In genomic region chr16:89418352-89418751, GRCh38 we compare ENCODE assay signal across 19 cellular contexts.
A peak's percentile ranks its signal among the peaks of the same experiment; 100 is the strongest.
DNase-seq lines count a peak whose midpoint lies in the region; ATAC-seq, FAIRE-seq and TF ChIP-seq lines count a peak whose summit lies in the region.
"Had no signal": no experiment of that assay in that cellular context is flagged by ENCODE, and none has a peak within 500 bp of the region (broad histone marks: within the 10 kb centered on the region; RNA-seq: fewer than 3 reads in every experiment).

No MANE protein-coding gene starts in this region.

- H3K4me2 ChIP-seq in hepatocyte = no peak overlapping the region

- H3K27ac Mint-ChIP-seq in activated CD4-positive, alpha-beta T cell treated with anti-CD3 and anti-CD28 coated beads, Interleukin-2, amount 10 ng/mL, durations not matched to agents 24 days and 14 days = peak overlapping the region; percentile 52
- H3K27ac Mint-ChIP-seq in WTC11 = peak overlapping the region; percentile 92

- H3K4me3 ChIP-seq in hepatocyte (no peak overlapping the region), small intestine (ENCODE audit: low read depth in 1 of 2, low read length in 2 of 2) (no peak overlapping the region), SJCRH30 (no peak overlapping the region)

- no peaks in the 10 kb centered on the region for H3K27me3 Mint-ChIP-seq in activated CD4-positive, alpha-beta T cell treated with anti-CD3 and anti-CD28 coated beads, Interleukin-2, amount 10 ng/mL, durations not matched to agents 24 days and 14 days
- H3K27me3 Mint-ChIP-seq in WTC11 (ENCODE audit: low read depth) = no peaks in the 10 kb centered on the region

- no peaks in the 10 kb centered on the region for H3K9me3 ChIP-seq in hepatocyte (ENCODE audit: low read depth)
- H3K9me3 ChIP-seq in small intestine (ENCODE audit: control insufficient read depth, low read depth) = no peaks in the 10 kb centered on the region
- no peaks in the 10 kb centered on the region for H3K9me3 ChIP-seq in SJCRH30 (replicated peaks)

- peaks cover 30% of the 10 kb centered on the region for H3K36me3 Mint-ChIP-seq in activated CD4-positive, alpha-beta T cell treated with anti-CD3 and anti-CD28 coated beads, Interleukin-2, amount 10 ng/mL, durations not matched to agents 24 days and 14 days (ENCODE audit: low read depth)
- H3K36me3 Mint-ChIP-seq in WTC11 = peaks cover 10% of the 10 kb centered on the region

- POLR2A ChIA-PET in WTC11 (lab: Charles Lee) = no interaction called here

- H3K27me3 ChIP-seq in hepatocyte (no peaks in the 10 kb centered on the region), small intestine (ENCODE audit: control insufficient read depth in 2 of 2, insufficient read depth in 2 of 2, low read length in 2 of 2) (no peaks in the 10 kb centered on the region), SJCRH30 (no peaks in the 10 kb centered on the region)

- H3K9me3 Mint-ChIP-seq in activated CD4-positive, alpha-beta T cell treated with anti-CD3 and anti-CD28 coated beads, Interleukin-2, amount 10 ng/mL, durations not matched to agents 24 days and 14 days = no peaks in the 10 kb centered on the region
- H3K9me3 Mint-ChIP-seq in WTC11 = no peaks in the 10 kb centered on the region

- no peak for TF ChIP-seq CTCF in WTC11 (IDR thresholded peaks at IDR 0.05)
- TF ChIP-seq CTCF in hepatocyte (IDR thresholded peaks at IDR 0.05; ENCODE audit: poor library complexity) = no peak

- no peak for ATAC-seq in WTC11

- CTCF ChIA-PET in WTC11 (lab: Charles Lee) = interaction anchor here (1.0 kb wide), 1 partner anchor 8 kb away, joined by 4 read pairs; no protein-coding TSS in a partner anchor

- peaks cover 94% of the 10 kb centered on the region for H4K20me1 ChIP-seq in hepatocyte (ENCODE audit: insufficient read depth, poor library complexity, severe bottlenecking)

- H3K27ac ChIP-seq in hepatocyte = peak overlapping the region; percentile 83
- peak overlapping the region in 1 of 2 donors; percentile 12 for H3K27ac ChIP-seq in small intestine (ENCODE audit: low read depth in 1 of 2, low read length in 1 of 2)
- H3K27ac ChIP-seq in SJCRH30 = no peak overlapping the region

- no peak for DNase-seq in activated CD4-positive, alpha-beta T cell treated with anti-CD3 and anti-CD28 coated beads, Interleukin-2, amount 10 ng/mL, durations not matched to agents 24 days and 14 days
- DNase-seq in activated CD4-positive, alpha-beta T cell treated with anti-CD3 and anti-CD28 coated beads for 4 hours = no peak
- DNase-seq in WTC11 (ENCODE audit: low spot score) (no peak), hepatocyte (ENCODE audit: low spot score) (no peak), small intestine (peak; percentile 25), SJCRH30 (no peak), Ammon's horn (ENCODE audit: low spot score) (no peak), HuH-7.5 (ENCODE audit: low spot score) (no peak)
- DNase-seq: 8988T, C1 segment of cervical spinal cord, DMS53, Karpas-422, NCI-H1105 treated with DMSO at 0.1 percent for 48 hours, NCI-H187 treated with DMSO at 0.1 percent for 48 hours, NCI-H2171 treated with DMSO at 0.1 percent for 48 hours, NCI-H510A, SIG-M5 had no signal

- peaks cover 46% of the 10 kb centered on the region for H3K4me1 Mint-ChIP-seq in activated CD4-positive, alpha-beta T cell treated with anti-CD3 and anti-CD28 coated beads, Interleukin-2, amount 10 ng/mL, durations not matched to agents 24 days and 14 days
- H3K4me1 Mint-ChIP-seq in WTC11 = peaks cover 57% of the 10 kb centered on the region

- peaks cover 94% of the 10 kb centered on the region for H3K79me2 ChIP-seq in hepatocyte

- no peak overlapping the region for H2AFZ ChIP-seq in hepatocyte

- H3K4me1 ChIP-seq in hepatocyte (ENCODE audit: insufficient read depth) (peaks cover 36% of the 10 kb centered on the region), small intestine (ENCODE audit: control insufficient read depth in 2 of 2, insufficient read depth in 1 of 2, low read depth in 1 of 2, low read length in 1 of 2) (peaks cover 7 to 9% of the 10 kb centered on the region in 2 donors), SJCRH30 (peaks cover 9% of the 10 kb centered on the region)

- WGBS in hepatocyte (ENCODE audit: low lambda C conversion rate, missing lambda C conversion rate) = 76% methylated on average over 7 of the region's 7 CpGs
- WGBS in small intestine, 3 donors = 65 to 72% (median 69%) methylated on average over 7 of the region's 7 CpGs

- intact Hi-C loops in activated CD4-positive, alpha-beta T cell treated with anti-CD3 and anti-CD28 coated beads, Interleukin-2, amount 10 ng/mL, durations not matched to agents 24 days and 14 days (cut with micrococcal nuclease) = no loop called here

- no peaks in the 10 kb centered on the region for H3K9me2 ChIP-seq in hepatocyte (replicated peaks; ENCODE audit: insufficient read depth)

- no peak overlapping the region for H3K4me3 Mint-ChIP-seq in activated CD4-positive, alpha-beta T cell treated with anti-CD3 and anti-CD28 coated beads, Interleukin-2, amount 10 ng/mL, durations not matched to agents 24 days and 14 days
- no peak overlapping the region for H3K4me3 Mint-ChIP-seq in WTC11

- FAIRE-seq in small intestine (lab: Jason Lieb, UNC) = no peak
- FAIRE-seq: H1, RCC 7860 had no signal

- H3K36me3 ChIP-seq in hepatocyte (replicated peaks; ENCODE audit: insufficient read depth, low read depth) = no peaks in the 10 kb centered on the region
- H3K36me3 ChIP-seq in small intestine (ENCODE audit: control insufficient read depth in 2 of 2, insufficient read depth in 2 of 2, low read length in 2 of 2) = no peaks in the 10 kb centered on the region
- H3K36me3 ChIP-seq in SJCRH30 = peaks cover 19% of the 10 kb centered on the region

TF ChIP-seq in WTC11, 78 proteins besides CTCF, POLR2A, EP300 and RAD21:
- TF ChIP-seq MAX (CRISPR knock-in tag; IDR thresholded peaks at IDR 0.05) = no peak
- no peak for TF ChIP-seq SOX15 (CRISPR knock-in tag; IDR thresholded peaks at IDR 0.05)
- TF ChIP-seq GABPB1 (CRISPR knock-in tag; IDR thresholded peaks at IDR 0.05) = peak; percentile 60; the same call in 1 of the 2 replicates
- no peak for TF ChIP-seq ATF6 (CRISPR knock-in tag; IDR thresholded peaks at IDR 0.05)
